ENCODE assay signal across 9 cellular contexts in genomic region chr14:37583358-37584210, GRCh38. TPM values are rescaled to one million over a fixed set of nuclear protein-coding genes. Genes with fewer than 3 reads are reported as not detected.
DNase-seq lines count a peak whose midpoint lies in the region; ATAC-seq and TF ChIP-seq lines count a peak whose summit lies in the region.
"Had no signal": no experiment of that assay in that cellular context is flagged by ENCODE, and none has a peak within 500 bp of the region (broad histone marks: within the 10 kb centered on the region; RNA-seq: fewer than 3 reads in every experiment).

No MANE protein-coding gene starts in this region.

- H3K27me3 ChIP-seq in HCT116 (ENCODE audit: insufficient read depth, low read length) (no peaks in the 10 kb centered on the region), esophagus (ENCODE audit: control insufficient read depth in 1 of 2, insufficient read depth in 2 of 2, low read length in 2 of 2) (no peaks in the 10 kb centered on the region), psoas muscle (ENCODE audit: insufficient read depth in 3 of 3, low read length in 2 of 3) (peaks cover 6 to 86% (median 32%) of the 10 kb centered on the region in 3 donors)

- peak overlapping the region; percentile 54 to 69 for H3K4me3 ChIP-seq in HCT116 (replicated peaks in 1 of 2; ENCODE audit: low read depth in 1 of 2, low read length in 2 of 2)
- H3K4me3 ChIP-seq in esophagus (ENCODE audit: low read depth in 1 of 2, low read length in 2 of 2) = peak overlapping the region; percentile 62 to 73
- H3K4me3 ChIP-seq in psoas muscle = peak overlapping the region; percentile 7
- H3K4me3 ChIP-seq: uterus had no signal

- peak overlapping the region; percentile 82 for H2AFZ ChIP-seq in HCT116 (ENCODE audit: low read depth, low read length, poor library complexity, severe bottlenecking)

- H3K9me3 ChIP-seq in HCT116 (ENCODE audit: control insufficient read depth in 1 of 2, insufficient read depth in 1 of 2, low read depth in 1 of 2, low read length in 2 of 2) (no peaks in the 10 kb centered on the region), esophagus (ENCODE audit: control insufficient read depth in 2 of 2, insufficient read depth in 1 of 2, low read depth in 1 of 2, low read length in 1 of 2) (no peaks in the 10 kb centered on the region), psoas muscle (no peaks in the 10 kb centered on the region)
- H3K9me3 ChIP-seq: uterus had no signal

- H3K79me2 ChIP-seq in HCT116 (ENCODE audit: insufficient read depth, low read length) = no peaks in the 10 kb centered on the region

- H3K27ac ChIP-seq in HCT116 (ENCODE audit: low read depth, low read length) (peak overlapping the region; percentile 43; the same call in 1 of the 2 replicates), esophagus (ENCODE audit: low read depth in 2 of 2, low read length in 1 of 2) (peak overlapping the region; percentile 83 to 96), psoas muscle (no peak overlapping the region)
- H3K27ac ChIP-seq: uterus had no signal

- no peaks in the 10 kb centered on the region for H3K9me2 ChIP-seq in HCT116 (ENCODE audit: insufficient read depth)

- DNase-seq in HCT116 (ENCODE audit: low read depth, low spot score) = no peak
- peak; percentile 77 for DNase-seq in NCI-H510A (lab: John Stamatoyannopoulos, UW)
- DNase-seq in psoas muscle = no peak
- no peak for DNase-seq in EL
- DNase-seq in SKM-1 treated with dmso at 0.1 percent for 144 hours (lab: John Stamatoyannopoulos, UW; ENCODE audit: unreplicated experiment) = no peak
- DNase-seq in GM10248 (ENCODE audit: extremely low spot score) = no peak
- DNase-seq: uterus had no signal

- intact Hi-C loops in HCT116 (cut with micrococcal nuclease) (no loop called here), psoas muscle (cut with DNase I) (no loop called here)

- TF ChIP-seq POLR2A in HCT116 (IDR thresholded peaks at IDR 0.05; ENCODE audit: borderline replicate concordance, extremely low read depth, insufficient read depth, insufficient read length) = no peak

- no peak for TF ChIP-seq CTCF in HCT116 (IDR thresholded peaks at IDR 0.05 in 2 of 3, conservative IDR thresholded peaks at IDR 0.05 in 1 of 3; ENCODE audit: borderline replicate concordance in 1 of 3, insufficient read depth in 1 of 3, low read depth in 2 of 3, low read length in 2 of 3)
- TF ChIP-seq CTCF in psoas muscle (IDR thresholded peaks at IDR 0.05) = no peak
- TF ChIP-seq CTCF in GM10248 (IDR thresholded peaks at IDR 0.05; ENCODE audit: control extremely low read depth, extremely low read depth, low read depth, missing control alignments) = no peak

- RAD21 ChIA-PET in HCT116 (lab: Charles Lee; ENCODE audit: low non-redundant PET in 1 of 2, low total read pairs in 2 of 2, uncharacterized antibody in 2 of 2, unreplicated experiment in 2 of 2) = no interaction called here

- CTCF ChIA-PET in HCT116 (lab: Charles Lee) (interaction anchor here (1.4 kb wide), 1 partner anchor 353 kb away, joined by 3 read pairs; no protein-coding TSS in a partner anchor), GM10248 (lab: Yijun Ruan, JAX) (no interaction called here)

- H4K20me1 ChIP-seq in HCT116 (ENCODE audit: insufficient read depth) = no peaks in the 10 kb centered on the region

- BruUV-seq in HCT116 (replicated peaks; lab: Mats Ljungman, UMichigan) = no TSS peak

- ATAC-seq in HCT116 = peak; percentile 83
- no peak for ATAC-seq in psoas muscle
- no peak for ATAC-seq in GM18517 (IDR thresholded peaks at IDR 0.05; ENCODE audit: unreplicated experiment)

- peak overlapping the region; percentile 93 for H3K4me2 ChIP-seq in HCT116 (ENCODE audit: low read length)

- 4 to 6% methylated on average over 55 to 66 of the region's 67 CpGs for WGBS in esophagus, 2 donors
- whole genome bisulfite sequencing in psoas muscle, 3 donors = 4 to 7% (median 5%) methylated on average over 54 to 67 of the region's 67 CpGs

- TF ChIP-seq RAD21 in HCT116 (IDR thresholded peaks at IDR 0.05; ENCODE audit: low read depth) = no peak

- no peaks in the 10 kb centered on the region for H3K36me3 ChIP-seq in HCT116 (ENCODE audit: control insufficient read depth in 1 of 2, insufficient read depth in 2 of 2, low read length in 2 of 2)
- H3K36me3 ChIP-seq in esophagus (ENCODE audit: control insufficient read depth in 2 of 2, insufficient read depth in 2 of 2, low read length in 1 of 2) = peaks cover 0 to 2% of the 10 kb centered on the region in 2 donors
- no peaks in the 10 kb centered on the region for H3K36me3 ChIP-seq in psoas muscle (ENCODE audit: insufficient read depth in 1 of 2, low read depth in 1 of 2)
- H3K36me3 ChIP-seq: uterus had no signal

- H3K4me1 ChIP-seq in HCT116 (ENCODE audit: control insufficient read depth in 1 of 2, insufficient read depth in 2 of 2, low read length in 2 of 2) = peaks cover 5 to 26% of the 10 kb centered on the region in 2 experiments
- peaks cover 0 to 2% of the 10 kb centered on the region in 2 donors for H3K4me1 ChIP-seq in esophagus (ENCODE audit: control insufficient read depth in 2 of 2, insufficient read depth in 2 of 2, low read length in 1 of 2)
- H3K4me1 ChIP-seq in psoas muscle = peaks cover 8% of the 10 kb centered on the region

- POLR2A ChIA-PET in HCT116 (lab: Charles Lee) = no interaction called here
- POLR2A ChIA-PET in GM10248 (lab: Yijun Ruan, JAX) = no interaction called here

- H3K9ac ChIP-seq in HCT116 (ENCODE audit: low read length) = peak overlapping the region; percentile 53

TF ChIP-seq in HCT116, 20 proteins besides CTCF, POLR2A, EP300 and RAD21:
- TF ChIP-seq SIN3A (IDR thresholded peaks at IDR 0.05; ENCODE audit: low read depth) (no peak), ELF1 (IDR thresholded peaks at IDR 0.05; ENCODE audit: borderline replicate concordance, low read depth) (no peak), ZNF274 (IDR thresholded peaks at IDR 0.05; ENCODE audit: low read depth, low read length) (no peak), EGR1 (IDR thresholded peaks at IDR 0.05; ENCODE audit: low read depth) (no peak), ZFX (IDR thresholded peaks at IDR 0.05) (peak; percentile 43; the same call in 1 of the 2 replicates), SRF (IDR thresholded peaks at IDR 0.05; ENCODE audit: low read depth) (no peak), ATF3 (IDR thresholded peaks at IDR 0.05) (no peak)
TF ChIP-seq in HCT116: peak in this region for 1.

RNA-seq across cellular contexts. Expression of gene FOXA1, which starts 11.5 kb away (rescaled TPM):
- total RNA-seq in HCT116 (2021; ENCODE audit: unreplicated experiment) (1.3 TPM), psoas muscle (not detected)
- 0.48 and 0.59 TPM in 2 replicates for polyA plus RNA-seq in HCT116 (2012)
- polyA plus RNA-seq in esophagus (10 to 100 TPM in 1 of 2 donors, 1 to 10 TPM in 1; 9.5 to 10.1 TPM), psoas muscle (under 1 TPM in 1 of 3 donors, not detected in 2; 0.01 TPM)
- total RNA-seq: uterus had no signal

RNA-seq across cellular contexts. Expression of gene TTC6, which starts 11.8 kb away (rescaled TPM):
- total RNA-seq in HCT116 (2021; ENCODE audit: unreplicated experiment) (0.10 TPM), psoas muscle (not detected)
- not detected in 2 replicates for polyA plus RNA-seq in HCT116 (2012)
- polyA plus RNA-seq in esophagus (1 to 10 TPM in 1 of 2 donors, under 1 TPM in 1; 0.27 to 2.4 TPM), psoas muscle (not detected)

Comparison
In these comparisons a context has a peak if more than half of its experiments do, and no peak if none do; other contexts are left out.
1. H3K4me3 ChIP-seq: peak in every context shown above with its lines; median percentile 68 in esophagus; 62 in HCT116; 7 in psoas muscle.